7 cellular contexts compared by ENCODE assay signal in genomic region chr7:26066736-26067135, GRCh38.
"Had no signal": no experiment of that assay in that cellular context is flagged by ENCODE, and none has a peak within 500 bp of the region (broad histone marks: within the 10 kb centered on the region; RNA-seq: fewer than 3 reads in every experiment).

No MANE protein-coding gene starts in this region.

- H3K4me3 Mint-ChIP-seq: IgD-negative memory B cell had no signal

- H3K9ac ChIP-seq: KMS-11 had no signal

- H3K27ac Mint-ChIP-seq: IgD-negative memory B cell had no signal

- H3K36me3 Mint-ChIP-seq: IgD-negative memory B cell had no signal

- H3K4me2 ChIP-seq: KMS-11 had no signal

- FAIRE-seq: HTR-8/SVneo had no signal

- H3K9me3 Mint-ChIP-seq: IgD-negative memory B cell had no signal

- H3K27ac ChIP-seq: HL-60, KMS-11 had no signal

- DNase-seq: IMR-90, KBM-7, KG1 had no signal
